In genomic region chr22:43014876-43015676, GRCh38 we compare ENCODE assay signal across 8 cellular contexts. TPM values are rescaled to one million over a fixed set of nuclear protein-coding genes. Genes with fewer than 3 reads are reported as not detected.
DNase-seq lines count a peak whose midpoint lies in the region; FAIRE-seq and TF ChIP-seq lines count a peak whose summit lies in the region.

PACSIN2 (minus strand) TSS chr22:43015149; CDS start chr22:42912080, 103,069 bp downstream.

- H3K4me1 ChIP-seq in HAP-1 = peaks cover 17% of the 10 kb centered on the region

- H3K36me3 ChIP-seq in HAP-1 (replicated peaks) (no peaks in the 10 kb centered on the region), MG63 (no peaks in the 10 kb centered on the region)

- no peak for TF ChIP-seq CTCF in fibroblast of the aortic adventitia (IDR thresholded peaks at IDR 0.05; ENCODE audit: insufficient read depth, low read length)
- TF ChIP-seq CTCF in nephron progenitor cell (IDR thresholded peaks at IDR 0.05) = no peak

- peak within 1 kb of the TSS; percentile 95 for H3K27ac Mint-ChIP-seq in nephron progenitor cell
- H3K27ac Mint-ChIP-seq in stimulated activated naive CD8-positive, alpha-beta T cell treated with anti-CD3 and anti-CD28 coated beads, Interleukin-15, Interleukin-2, amounts not matched to agents 100 ng/mL and 50 ng/mL, for 24 hours = peak within 1 kb of the TSS; percentile 83

- H3K9me3 ChIP-seq in HAP-1 (no peaks in the 10 kb centered on the region), MG63 (no peaks in the 10 kb centered on the region)

- peak within 1 kb of the TSS; percentile 98 for H3K4me3 Mint-ChIP-seq in nephron progenitor cell
- H3K4me3 Mint-ChIP-seq in stimulated activated naive CD8-positive, alpha-beta T cell treated with anti-CD3 and anti-CD28 coated beads, Interleukin-15, Interleukin-2, amounts not matched to agents 100 ng/mL and 50 ng/mL, for 24 hours = peak within 1 kb of the TSS; percentile 91

- FAIRE-seq in G401.6 (lab: Jason Lieb, UNC) = peak; percentile 79

- H3K4me3 ChIP-seq in HAP-1 (peak within 1 kb of the TSS; percentile 70), MG63 (peak within 1 kb of the TSS; percentile 75), fibroblast of the aortic adventitia (ENCODE audit: low read depth, low read length) (peak within 1 kb of the TSS; percentile 84)

- H3K4me1 Mint-ChIP-seq in nephron progenitor cell = peaks cover 44% of the 10 kb centered on the region
- peaks cover 26% of the 10 kb centered on the region for H3K4me1 Mint-ChIP-seq in stimulated activated naive CD8-positive, alpha-beta T cell treated with anti-CD3 and anti-CD28 coated beads, Interleukin-15, Interleukin-2, amounts not matched to agents 100 ng/mL and 50 ng/mL, for 24 hours (ENCODE audit: low read depth)

- H3K27me3 ChIP-seq in HAP-1 (ENCODE audit: low read depth) (no peaks in the 10 kb centered on the region), MG63 (no peaks in the 10 kb centered on the region)

- peaks cover 19% of the 10 kb centered on the region for H3K27me3 Mint-ChIP-seq in nephron progenitor cell (ENCODE audit: low read depth, poor library complexity)
- H3K27me3 Mint-ChIP-seq in stimulated activated naive CD8-positive, alpha-beta T cell treated with anti-CD3 and anti-CD28 coated beads, Interleukin-15, Interleukin-2, amounts not matched to agents 100 ng/mL and 50 ng/mL, for 24 hours = no peaks in the 10 kb centered on the region

- peaks cover 6% of the 10 kb centered on the region for H3K36me3 Mint-ChIP-seq in nephron progenitor cell (ENCODE audit: low read depth)
- no peaks in the 10 kb centered on the region for H3K36me3 Mint-ChIP-seq in stimulated activated naive CD8-positive, alpha-beta T cell treated with anti-CD3 and anti-CD28 coated beads, Interleukin-15, Interleukin-2, amounts not matched to agents 100 ng/mL and 50 ng/mL, for 24 hours (ENCODE audit: low read depth)

- in situ Hi-C loops in HAP-1 (cut with MboI; ENCODE audit: low sequenced_read_pairs) = no loop called here

- DNase-seq in HAP-1 (ENCODE audit: low spot score in 2 of 2) (peak; percentile 93 to 100), MG63 (peak; percentile 99), SHP77 (lab: John Stamatoyannopoulos, UW) (peak; percentile 96), fibroblast of the aortic adventitia (ENCODE audit: low read depth) (peak; percentile 97), nephron progenitor cell (peak; percentile 100)
- peak; percentile 98 for DNase-seq in activated effector memory CD4-positive, alpha-beta T cell treated with Interleukin-2 at 50 U/mL for 16 hours

- H3K9me3 Mint-ChIP-seq in nephron progenitor cell = no peaks in the 10 kb centered on the region
- H3K9me3 Mint-ChIP-seq in stimulated activated naive CD8-positive, alpha-beta T cell treated with anti-CD3 and anti-CD28 coated beads, Interleukin-15, Interleukin-2, amounts not matched to agents 100 ng/mL and 50 ng/mL, for 24 hours = no peaks in the 10 kb centered on the region

RNA-seq across cellular contexts. Expression of gene PACSIN2, which starts in this region (rescaled TPM):
- total RNA-seq in MG63 (2014; rRNA removed; shearing (Covaris generic); ENCODE audit: low replicate concordance) = 45.4 and 46.2 TPM in 2 replicates
- 35.2 and 48.3 TPM in 2 replicates for total RNA-seq in fibroblast of the aortic adventitia (ENCODE audit: low replicate concordance)

Comparison
In these comparisons a context has a peak if more than half of its experiments do, and no peak if none do; other contexts are left out.
1. Peak in every context shown above with its lines: DNase-seq and H3K4me3 ChIP-seq.